Comparison of ENCODE assay signal across 18 cellular contexts in the genomic region with DNA sequence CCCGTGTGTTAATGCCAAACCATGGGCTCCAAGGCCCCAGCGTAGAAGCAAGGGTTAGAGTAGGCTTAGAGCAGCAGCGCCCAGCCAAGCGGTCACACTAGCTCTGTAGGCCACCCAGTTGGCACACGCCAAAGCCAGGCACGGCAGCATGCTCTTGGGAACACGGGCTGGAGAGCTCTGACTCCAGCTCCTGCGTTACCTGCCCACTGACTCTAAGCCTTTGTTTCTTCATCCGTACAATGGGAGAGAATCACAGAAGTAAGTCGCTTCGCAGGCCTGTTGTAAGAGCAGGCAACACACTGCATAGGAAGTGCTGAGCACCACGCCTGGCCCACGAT.
DNase-seq lines count a peak whose midpoint lies in the region; ATAC-seq and TF ChIP-seq lines count a peak whose summit lies in the region.
"Had no signal": no experiment of that assay in that cellular context is flagged by ENCODE, and none has a peak within 500 bp of the region (broad histone marks: within the 10 kb centered on the region; RNA-seq: fewer than 3 reads in every experiment).

No MANE protein-coding gene starts in this region.

- peak; percentile 17 for DNase-seq in cardiac septum (ENCODE audit: low spot score)
- DNase-seq in left ventricle myocardium superior, result no peak
- peak; percentile 46 for DNase-seq in sigmoid colon
- no peak for DNase-seq in DMS153 treated with DMSO at 0.1 percent for 48 hours (lab: John Stamatoyannopoulos, UW; ENCODE audit: unreplicated experiment)
- DNase-seq in CD1c-positive myeloid dendritic cell (ENCODE audit: extremely low spot score), result no peak
- DNase-seq: AML-193; CD4-positive, alpha-beta memory T cell; CD4-positive, CD25-positive, alpha-beta regulatory T cell; CD8-positive, alpha-beta memory T cell; COR-L47; DMS 273 treated with DMSO at 0.1 percent for 48 hours; DMS153; DMS79 treated with DMSO at 0.1 percent for 48 hours; GF-D8 had no signal

- TF ChIP-seq POLR2A in sigmoid colon (IDR thresholded peaks at IDR 0.05), result no peak

- intact Hi-C loops in cardiac septum (cut with DNase I) (no loop called here), left ventricle myocardium superior (cut with micrococcal nuclease) (no loop called here), sigmoid colon (cut with DNase I) (no loop called here)

- WGBS in sigmoid colon, 2 donors, result 93 to 94% methylated on average over 13 of the region's 13 CpGs

- H3K4me1 ChIP-seq in sigmoid colon, result no peaks in the 10 kb centered on the region
- H3K4me1 ChIP-seq: A549 had no signal

- H3K27ac ChIP-seq in sigmoid colon, result no peak overlapping the region
- H3K27ac ChIP-seq: 22Rv1; A549; BLaER1 treated with 17β-estradiol and CSF1 and Interleukin-3, amounts not matched to agents 10 nM and 100 nM; C4-2B had no signal

- no peak for ATAC-seq in left ventricle myocardium superior

- no peaks in the 10 kb centered on the region for H3K9me3 ChIP-seq in sigmoid colon
- H3K9me3 ChIP-seq: A549; BLaER1 treated with 17β-estradiol and CSF1 and Interleukin-3, amounts not matched to agents 10 nM and 100 nM had no signal

- no peaks in the 10 kb centered on the region for H3K36me3 ChIP-seq in sigmoid colon
- H3K36me3 ChIP-seq: BLaER1 treated with 17β-estradiol and CSF1 and Interleukin-3, amounts not matched to agents 10 nM and 100 nM had no signal

- no peak for TF ChIP-seq CTCF in sigmoid colon (IDR thresholded peaks at IDR 0.05)

- no peak for TF ChIP-seq EP300 in sigmoid colon (IDR thresholded peaks at IDR 0.05)

- H3K27me3 ChIP-seq in sigmoid colon, result no peaks in the 10 kb centered on the region
- H3K27me3 ChIP-seq: BLaER1 treated with 17β-estradiol and CSF1 and Interleukin-3, amounts not matched to agents 10 nM and 100 nM had no signal

- H3K4me3 ChIP-seq in sigmoid colon, result no peak overlapping the region
- H3K4me3 ChIP-seq: A549; BLaER1 treated with 17β-estradiol and CSF1 and Interleukin-3, amounts not matched to agents 10 nM and 100 nM had no signal

Comparison
In these comparisons a context has a peak if more than half of its experiments do, and no peak if none do; other contexts are left out.
1. DNase-seq: peak in cardiac septum (single experiment) and sigmoid colon (single experiment); none in left ventricle myocardium superior (single experiment), DMS153 treated with DMSO at 0.1 percent for 48 hours (single experiment) and CD1c-positive myeloid dendritic cell (single experiment).